ENCODE assay signal across 19 cellular contexts in genomic region chr6:166252601-166253000, GRCh38. TPM values are rescaled to one million over a fixed set of nuclear protein-coding genes. Genes with fewer than 3 reads are reported as not detected.
DNase-seq lines count a peak whose midpoint lies in the region; ATAC-seq and TF ChIP-seq lines count a peak whose summit lies in the region.
"Had no signal": no experiment of that assay in that cellular context is flagged by ENCODE, and none has a peak within 500 bp of the region (broad histone marks: within the 10 kb centered on the region; RNA-seq: fewer than 3 reads in every experiment).

No MANE protein-coding gene starts in this region.

- peak overlapping the region; percentile 74 for H3K4me3 Mint-ChIP-seq in WTC11
- peak overlapping the region; percentile 22 to 29 for H3K4me3 Mint-ChIP-seq in stimulated activated naive B cell treated with anti-CD40 and anti-IgM and Interleukin-4, amounts not matched to agents 10 μg/mL and 1 μg/mL and 100 μg/mL, for 72 hours

- no peaks in the 10 kb centered on the region for H4K20me1 ChIP-seq in DOHH2 (ENCODE audit: control insufficient read depth, insufficient read depth, low read depth, low read length)

- no peak overlapping the region for H3K27ac Mint-ChIP-seq in WTC11
- H3K27ac Mint-ChIP-seq in stimulated activated naive B cell treated with anti-CD40 and anti-IgM and Interleukin-4, amounts not matched to agents 10 μg/mL and 1 μg/mL and 100 μg/mL, for 72 hours = no peak overlapping the region

- TF ChIP-seq CTCF in DOHH2 (IDR thresholded peaks at IDR 0.05; ENCODE audit: low read depth, low read length, poor library complexity, severe bottlenecking) (no peak), WTC11 (IDR thresholded peaks at IDR 0.05) (no peak), gastroesophageal sphincter (IDR thresholded peaks at IDR 0.05) (no peak)

- TF ChIP-seq POLR2A in gastroesophageal sphincter (IDR thresholded peaks at IDR 0.05) = no peak

- H3K4me2 ChIP-seq in DOHH2 (ENCODE audit: low read length) = peak overlapping the region; percentile 51
- H3K4me2 ChIP-seq: PC-9 had no signal

- no peaks in the 10 kb centered on the region for H3K36me3 Mint-ChIP-seq in WTC11
- H3K36me3 Mint-ChIP-seq in stimulated activated naive B cell treated with anti-CD40 and anti-IgM and Interleukin-4, amounts not matched to agents 10 μg/mL and 1 μg/mL and 100 μg/mL, for 72 hours = no peaks in the 10 kb centered on the region
- H3K36me3 Mint-ChIP-seq: CD4-positive, CD25-positive, alpha-beta regulatory T cell had no signal

- no peaks in the 10 kb centered on the region for H3K79me2 ChIP-seq in DOHH2 (ENCODE audit: control insufficient read depth, low read length)

- no peaks in the 10 kb centered on the region for H3K36me3 ChIP-seq in DOHH2 (ENCODE audit: control insufficient read depth, low read length)
- H3K36me3 ChIP-seq in gastroesophageal sphincter = no peaks in the 10 kb centered on the region
- H3K36me3 ChIP-seq: HAP-1, MG63, SJCRH30 had no signal

- H3K27ac ChIP-seq in DOHH2 (ENCODE audit: low read depth, low read length) (no peak overlapping the region), gastroesophageal sphincter (no peak overlapping the region)
- H3K27ac ChIP-seq: PC-9, SJCRH30 had no signal

- WGBS in gastroesophageal sphincter (ENCODE audit: low coverage in 1 of 2), 2 donors = 70% methylated on average over 6 of the region's 27 CpGs; no CpG with 5 or more reads in 1 of the 2 donors

- no peaks in the 10 kb centered on the region; the same call in 1 of the 2 replicates for H3K27me3 ChIP-seq in DOHH2 (ENCODE audit: control insufficient read depth, low read length)
- H3K27me3 ChIP-seq in gastroesophageal sphincter = peaks cover 55% of the 10 kb centered on the region

- H3K4me1 Mint-ChIP-seq in WTC11 = peaks cover 9% of the 10 kb centered on the region
- peaks cover 4 to 23% of the 10 kb centered on the region in 2 donors for H3K4me1 Mint-ChIP-seq in stimulated activated naive B cell treated with anti-CD40 and anti-IgM and Interleukin-4, amounts not matched to agents 10 μg/mL and 1 μg/mL and 100 μg/mL, for 72 hours

- peaks cover 74% of the 10 kb centered on the region for H3K27me3 Mint-ChIP-seq in WTC11 (ENCODE audit: low read depth)
- H3K27me3 Mint-ChIP-seq in stimulated activated naive B cell treated with anti-CD40 and anti-IgM and Interleukin-4, amounts not matched to agents 10 μg/mL and 1 μg/mL and 100 μg/mL, for 72 hours = peaks cover 27% of the 10 kb centered on the region in 2 donors

- no peaks in the 10 kb centered on the region for H3K9me3 Mint-ChIP-seq in WTC11
- peaks cover 4 to 5% of the 10 kb centered on the region in 2 donors for H3K9me3 Mint-ChIP-seq in stimulated activated naive B cell treated with anti-CD40 and anti-IgM and Interleukin-4, amounts not matched to agents 10 μg/mL and 1 μg/mL and 100 μg/mL, for 72 hours
- H3K9me3 Mint-ChIP-seq: CD4-positive, CD25-positive, alpha-beta regulatory T cell had no signal

- POLR2A ChIA-PET in WTC11 (lab: Charles Lee) = interaction anchor here (0.7 kb wide), 2 partner anchors 36 to 120 kb away, joined by 3 to 8 read pairs; no protein-coding TSS in a partner anchor

- H3K4me1 ChIP-seq in DOHH2 (ENCODE audit: control insufficient read depth, low read length) = peaks cover 50% of the 10 kb centered on the region
- peaks cover 0 to 12% (median 8%) of the 10 kb centered on the region in 3 donors for H3K4me1 ChIP-seq in gastroesophageal sphincter
- H3K4me1 ChIP-seq: HAP-1, SJCRH30 had no signal

- CTCF ChIA-PET in WTC11 (lab: Charles Lee) = interaction anchor here (0.6 to 1.4 kb wide), 4 partner anchors 106 to 1684 kb away, joined by 3 to 5 read pairs (median 4); no protein-coding TSS in a partner anchor

- H3F3A ChIP-seq in DOHH2 (ENCODE audit: control insufficient read depth, insufficient read depth) = peaks cover 19% of the 10 kb centered on the region

- ATAC-seq in WTC11 (no peak), gastroesophageal sphincter (no peak), GM19324 (IDR thresholded peaks at IDR 0.05; ENCODE audit: low FRiP score, unreplicated experiment) (no peak)
- ATAC-seq in stimulated activated naive B cell treated with anti-CD40 and anti-IgM and Interleukin-4, amounts not matched to agents 10 μg/mL and 1 μg/mL and 100 μg/mL, for 72 hours (replicated peaks) = no peak

- H3K9me2 ChIP-seq in DOHH2 (replicated peaks; ENCODE audit: control insufficient read depth, low read length) = no peaks in the 10 kb centered on the region

- DNase-seq in WTC11 (ENCODE audit: low spot score) (no peak), islet precursor cell (peak; percentile 45), AML-193 (lab: John Stamatoyannopoulos, UW) (no peak)
- DNase-seq in stimulated activated naive B cell treated with anti-CD40 and anti-IgM and Interleukin-4, amounts not matched to agents 10 μg/mL and 1 μg/mL and 100 μg/mL, for 72 hours = no peak
- DNase-seq: ACHN, COR-L47, DMS153, IMR-90, Kasumi-1, NCI-H1048, NCI-H1436, PC-9, SJCRH30 had no signal

- H3K9me3 ChIP-seq in DOHH2 (ENCODE audit: control insufficient read depth, insufficient read depth, low read length) (no peaks in the 10 kb centered on the region), gastroesophageal sphincter (no peaks in the 10 kb centered on the region)
- H3K9me3 ChIP-seq: HAP-1, MG63 had no signal

- TF ChIP-seq EP300 in gastroesophageal sphincter (IDR thresholded peaks at IDR 0.05) = no peak

- no peak overlapping the region for H3K4me3 ChIP-seq in DOHH2 (ENCODE audit: low read length)
- no peak overlapping the region for H3K4me3 ChIP-seq in gastroesophageal sphincter
- H3K4me3 ChIP-seq: HAP-1, PC-9, SJCRH30 had no signal

TF ChIP-seq in WTC11, 78 proteins besides CTCF, POLR2A, EP300 and RAD21 (continues in another document):
- TF ChIP-seq ZNF532 (CRISPR knock-in tag; IDR thresholded peaks at IDR 0.05; ENCODE audit: borderline replicate concordance) (no peak), ZNF121 (CRISPR knock-in tag; IDR thresholded peaks at IDR 0.05) (no peak), GABPB1 (CRISPR knock-in tag; IDR thresholded peaks at IDR 0.05) (no peak), NFATC4 (CRISPR knock-in tag; IDR thresholded peaks at IDR 0.05) (no peak), IRF2 (CRISPR knock-in tag; IDR thresholded peaks at IDR 0.05; ENCODE audit: borderline replicate concordance, low read depth) (no peak), E2F5 (CRISPR knock-in tag; IDR thresholded peaks at IDR 0.05) (no peak), USF2 (CRISPR knock-in tag; IDR thresholded peaks at IDR 0.05) (no peak), CREM (CRISPR knock-in tag; IDR thresholded peaks at IDR 0.05) (no peak), ETV6 (CRISPR knock-in tag; IDR thresholded peaks at IDR 0.05) (no peak), ATF2 (CRISPR knock-in tag; IDR thresholded peaks at IDR 0.05; ENCODE audit: borderline replicate concordance, low read depth) (no peak)

RNA-seq across cellular contexts. Expression of gene PRR18, which starts 55.6 kb away (rescaled TPM):
- total RNA-seq in WTC11 (2021) (0.16 to 0.52 TPM (median 0.39 TPM) in 3 replicates), gastroesophageal sphincter (not detected)
- total RNA-seq: CD4-positive, CD25-positive, alpha-beta regulatory T cell; IMR-90; PC-9 had no signal
